31 cellular contexts compared by ENCODE assay signal in genomic region chrX:149284616-149285015, GRCh38.
DNase-seq lines count a peak whose midpoint lies in the region; ATAC-seq and TF ChIP-seq lines count a peak whose summit lies in the region.
"Had no signal": no experiment of that assay in that cellular context is flagged by ENCODE, and none has a peak within 500 bp of the region (broad histone marks: within the 10 kb centered on the region; RNA-seq: fewer than 3 reads in every experiment).

No MANE protein-coding gene starts in this region.

- CTCF ChIA-PET in activated CD8-positive, alpha-beta T cell treated with anti-CD3 and anti-CD28 coated beads for 36 hours (lab: Charles Lee) = interaction anchor here (2.2 kb wide), 1 partner anchor 186 kb away, joined by 6 read pairs; no protein-coding TSS in a partner anchor
- CTCF ChIA-PET in activated CD8-positive, alpha-beta T cell treated with anti-CD3 and anti-CD28 coated beads, Interleukin-2, amount 10 ng/mL, durations not matched to agents 7 days and 5 days (lab: Charles Lee) = interaction anchor here (0.9 kb wide), 1 partner anchor 187 kb away, joined by 3 read pairs; no protein-coding TSS in a partner anchor

- no peaks in the 10 kb centered on the region for H3K36me3 Mint-ChIP-seq in activated CD8-positive, alpha-beta T cell treated with anti-CD3 and anti-CD28 coated beads for 36 hours (ENCODE audit: low read depth)
- H3K36me3 Mint-ChIP-seq in activated CD8-positive, alpha-beta T cell treated with anti-CD3 and anti-CD28 coated beads, Interleukin-2, amount 10 ng/mL, durations not matched to agents 7 days and 5 days (ENCODE audit: low read depth) = no peaks in the 10 kb centered on the region
- no peaks in the 10 kb centered on the region for H3K36me3 Mint-ChIP-seq in activated naive CD8-positive, alpha-beta T cell
- H3K36me3 Mint-ChIP-seq: activated CD4-positive, alpha-beta memory T cell treated with anti-CD3 and anti-CD28 coated beads for 36 hours; CD4-positive, alpha-beta memory T cell; immature natural killer cell; natural killer cell treated with Interleukin-12 subunit alpha and Interleukin-12 subunit beta and Interleukin-15 and Interleukin-18, amount 100 ng/mL, for 72 hours had no signal

- peaks cover 18% of the 10 kb centered on the region for H3K4me1 Mint-ChIP-seq in activated CD8-positive, alpha-beta T cell treated with anti-CD3 and anti-CD28 coated beads for 36 hours (ENCODE audit: low read depth)
- no peaks in the 10 kb centered on the region for H3K4me1 Mint-ChIP-seq in activated CD8-positive, alpha-beta T cell treated with anti-CD3 and anti-CD28 coated beads, Interleukin-2, amount 10 ng/mL, durations not matched to agents 7 days and 5 days (ENCODE audit: low read depth)
- peaks cover 12% of the 10 kb centered on the region for H3K4me1 Mint-ChIP-seq in activated naive CD8-positive, alpha-beta T cell (ENCODE audit: low read depth)
- H3K4me1 Mint-ChIP-seq: B cell; CD4-positive, alpha-beta memory T cell; immature natural killer cell had no signal

- no peaks in the 10 kb centered on the region for H3K9me3 Mint-ChIP-seq in activated CD8-positive, alpha-beta T cell treated with anti-CD3 and anti-CD28 coated beads for 36 hours
- H3K9me3 Mint-ChIP-seq in activated CD8-positive, alpha-beta T cell treated with anti-CD3 and anti-CD28 coated beads, Interleukin-2, amount 10 ng/mL, durations not matched to agents 7 days and 5 days (ENCODE audit: insufficient read depth) = no peaks in the 10 kb centered on the region
- no peaks in the 10 kb centered on the region for H3K9me3 Mint-ChIP-seq in activated naive CD8-positive, alpha-beta T cell (ENCODE audit: low read depth)
- H3K9me3 Mint-ChIP-seq: activated CD4-positive, alpha-beta memory T cell treated with anti-CD3 and anti-CD28 coated beads for 36 hours; CD4-positive, alpha-beta memory T cell; HFFc6; immature natural killer cell; natural killer cell treated with Interleukin-12 subunit alpha and Interleukin-12 subunit beta and Interleukin-15 and Interleukin-18, amount 100 ng/mL, for 72 hours had no signal

- H3K27me3 Mint-ChIP-seq in activated CD8-positive, alpha-beta T cell treated with anti-CD3 and anti-CD28 coated beads for 36 hours = peaks cover 1% of the 10 kb centered on the region
- H3K27me3 Mint-ChIP-seq in activated CD8-positive, alpha-beta T cell treated with anti-CD3 and anti-CD28 coated beads, Interleukin-2, amount 10 ng/mL, durations not matched to agents 7 days and 5 days (ENCODE audit: low read depth) = no peaks in the 10 kb centered on the region
- H3K27me3 Mint-ChIP-seq in activated naive CD8-positive, alpha-beta T cell = no peaks in the 10 kb centered on the region
- H3K27me3 Mint-ChIP-seq: B cell had no signal

- intact Hi-C loops in activated CD8-positive, alpha-beta T cell treated with anti-CD3 and anti-CD28 coated beads for 36 hours (cut with micrococcal nuclease) = loop anchor here (10.0 kb wide), 1 partner anchor 1240 kb away; no protein-coding TSS in a partner anchor

- POLR2A ChIA-PET in activated CD8-positive, alpha-beta T cell treated with anti-CD3 and anti-CD28 coated beads for 36 hours (lab: Charles Lee) = no interaction called here
- POLR2A ChIA-PET in activated CD8-positive, alpha-beta T cell treated with anti-CD3 and anti-CD28 coated beads, Interleukin-2, amount 10 ng/mL, durations not matched to agents 7 days and 5 days (lab: Charles Lee) = no interaction called here

- peak; percentile 32 for DNase-seq in activated CD8-positive, alpha-beta T cell treated with anti-CD3 and anti-CD28 coated beads for 36 hours
- no peak for DNase-seq in activated CD8-positive, alpha-beta T cell treated with anti-CD3 and anti-CD28 coated beads, Interleukin-2, amount 10 ng/mL, durations not matched to agents 7 days and 5 days
- peak; percentile 13 for DNase-seq in retinal pigment epithelial cell (ENCODE audit: low read depth)
- no peak for DNase-seq in NCI-H1092 (lab: John Stamatoyannopoulos, UW)
- DNase-seq in glomerular visceral epithelial cell (ENCODE audit: extremely low spot score) = no peak
- DNase-seq: activated CD4-positive, alpha-beta memory T cell treated with anti-CD3 and anti-CD28 coated beads for 36 hours; activated CD8-positive, alpha-beta memory T cell treated with anti-CD3 and anti-CD28 coated beads, Interleukin-2, amount 50 U/mL, for 48 hours; activated naive CD4-positive, alpha-beta T cell treated with anti-CD3 and anti-CD28 coated beads, Interleukin-2, amount 50 U/mL, for 16 hours; CD4-positive, alpha-beta memory T cell; effector CD8-positive, alpha-beta T cell; HFFc6; immature natural killer cell; KBM-7; NCI-H1105; NCI-H187 treated with DMSO at 0.1 percent for 48 hours; NCI-H2171 treated with DMSO at 0.1 percent for 48 hours; NCI-H510A treated with DMSO at 0.1 percent for 48 hours; psoas muscle; SW 1271; T1000; thyroid gland; uterus; WERI-Rb-1 had no signal

- H3K4me3 ChIP-seq in retinal pigment epithelial cell (ENCODE audit: low read length) = no peak overlapping the region
- H3K4me3 ChIP-seq: ascending aorta, coronary artery, psoas muscle, thyroid gland, uterus had no signal

- no peak for TF ChIP-seq CTCF in activated CD8-positive, alpha-beta T cell treated with anti-CD3 and anti-CD28 coated beads for 36 hours (IDR thresholded peaks at IDR 0.05)
- TF ChIP-seq CTCF in retinal pigment epithelial cell (conservative IDR thresholded peaks at IDR 0.05; ENCODE audit: low read depth, low read length) = no peak

- H3K27ac Mint-ChIP-seq in activated CD8-positive, alpha-beta T cell treated with anti-CD3 and anti-CD28 coated beads for 36 hours = peak overlapping the region; percentile 72
- no peak overlapping the region for H3K27ac Mint-ChIP-seq in activated CD8-positive, alpha-beta T cell treated with anti-CD3 and anti-CD28 coated beads, Interleukin-2, amount 10 ng/mL, durations not matched to agents 7 days and 5 days
- peak overlapping the region; percentile 73 for H3K27ac Mint-ChIP-seq in activated naive CD8-positive, alpha-beta T cell
- H3K27ac Mint-ChIP-seq: activated CD4-positive, alpha-beta memory T cell treated with anti-CD3 and anti-CD28 coated beads for 36 hours; B cell; CD4-positive, alpha-beta memory T cell; HFFc6; immature natural killer cell; natural killer cell treated with Interleukin-12 subunit alpha and Interleukin-12 subunit beta and Interleukin-15 and Interleukin-18, amount 100 ng/mL, for 72 hours had no signal

- ATAC-seq in activated CD8-positive, alpha-beta T cell treated with anti-CD3 and anti-CD28 coated beads for 36 hours = peak; percentile 86
- no peak for ATAC-seq in activated CD8-positive, alpha-beta T cell treated with anti-CD3 and anti-CD28 coated beads, Interleukin-2, amount 10 ng/mL, durations not matched to agents 7 days and 5 days
- ATAC-seq in GM19463 (IDR thresholded peaks at IDR 0.05; ENCODE audit: unreplicated experiment) = peak; percentile 32
- ATAC-seq in HG02970 (IDR thresholded peaks at IDR 0.05; ENCODE audit: low FRiP score, unreplicated experiment) = no peak
- ATAC-seq: left lobe of liver; natural killer cell treated with Interleukin-12 subunit alpha and Interleukin-12 subunit beta and Interleukin-15 and Interleukin-18, amount 100 ng/mL, for 72 hours; psoas muscle had no signal

- no peak overlapping the region for H3K4me3 Mint-ChIP-seq in activated CD8-positive, alpha-beta T cell treated with anti-CD3 and anti-CD28 coated beads for 36 hours
- H3K4me3 Mint-ChIP-seq in activated CD8-positive, alpha-beta T cell treated with anti-CD3 and anti-CD28 coated beads, Interleukin-2, amount 10 ng/mL, durations not matched to agents 7 days and 5 days = no peak overlapping the region
- no peak overlapping the region for H3K4me3 Mint-ChIP-seq in activated naive CD8-positive, alpha-beta T cell
- H3K4me3 Mint-ChIP-seq: activated CD4-positive, alpha-beta memory T cell treated with anti-CD3 and anti-CD28 coated beads for 36 hours; B cell; CD4-positive, alpha-beta memory T cell; HFFc6; immature natural killer cell; natural killer cell treated with Interleukin-12 subunit alpha and Interleukin-12 subunit beta and Interleukin-15 and Interleukin-18, amount 100 ng/mL, for 72 hours had no signal

Comparison
In these comparisons a context has a peak if more than half of its experiments do, and no peak if none do; other contexts are left out.
1. ATAC-seq: peak in activated CD8-positive, alpha-beta T cell treated with anti-CD3 and anti-CD28 coated beads for 36 hours (single experiment) and GM19463 (single experiment); none in activated CD8-positive, alpha-beta T cell treated with anti-CD3 and anti-CD28 coated beads, Interleukin-2, amount 10 ng/mL, durations not matched to agents 7 days and 5 days (single experiment) and HG02970 (single experiment).
2. DNase-seq: peak in activated CD8-positive, alpha-beta T cell treated with anti-CD3 and anti-CD28 coated beads for 36 hours (single experiment) and retinal pigment epithelial cell (single experiment); none in activated CD8-positive, alpha-beta T cell treated with anti-CD3 and anti-CD28 coated beads, Interleukin-2, amount 10 ng/mL, durations not matched to agents 7 days and 5 days (single experiment), NCI-H1092 (single experiment) and glomerular visceral epithelial cell (single experiment).